15 cellular contexts compared by ENCODE assay signal in the genomic region with DNA sequence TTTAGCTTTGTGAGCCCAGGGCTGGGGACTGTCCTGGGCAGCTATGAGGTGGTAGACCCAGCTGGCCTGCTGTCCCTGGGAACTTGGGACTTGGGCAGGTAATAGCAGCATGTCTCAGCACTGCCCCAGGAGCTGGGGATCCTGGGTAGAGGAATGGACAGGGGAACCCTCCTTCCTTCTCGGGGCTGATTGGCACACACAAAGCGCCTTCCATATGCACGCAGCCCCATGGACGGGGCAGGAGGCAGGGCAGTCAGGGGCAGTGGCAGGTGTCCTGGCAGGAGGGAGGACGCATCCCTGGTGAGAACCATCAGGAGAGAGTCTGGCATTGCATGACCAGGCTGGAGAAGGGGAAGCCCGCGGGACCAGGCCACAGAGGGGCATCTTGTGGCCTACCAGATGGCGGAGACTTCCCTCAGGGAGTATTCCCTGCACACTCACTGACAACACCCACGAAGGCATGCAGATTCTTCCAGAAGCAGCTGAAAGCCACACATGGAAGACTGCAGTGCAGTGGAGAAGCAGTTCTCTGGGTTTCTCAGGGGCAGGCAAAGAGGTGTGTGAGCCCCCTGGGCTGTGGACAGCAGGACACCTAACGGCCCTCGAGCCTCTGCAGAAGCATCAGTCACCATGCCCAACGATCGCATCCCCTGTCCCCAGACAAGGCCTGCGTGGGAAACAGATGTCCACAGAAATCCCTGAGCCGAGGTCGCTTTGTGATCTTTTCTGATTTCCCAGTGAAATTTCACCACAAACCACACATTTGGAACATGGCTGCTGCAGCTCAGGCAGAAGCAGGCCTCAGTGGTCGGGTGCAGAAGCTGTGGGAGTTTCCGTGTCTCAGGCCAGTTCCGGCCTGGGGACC. TPM values are rescaled to one million over a fixed set of nuclear protein-coding genes. Genes with fewer than 3 reads are reported as not detected.
DNase-seq lines count a peak whose midpoint lies in the region; TF ChIP-seq lines count a peak whose summit lies in the region.
"Had no signal": no experiment of that assay in that cellular context is flagged by ENCODE, and none has a peak within 500 bp of the region (broad histone marks: within the 10 kb centered on the region; RNA-seq: fewer than 3 reads in every experiment).

No MANE protein-coding gene starts in this region.

- intact Hi-C loops in colonic mucosa (cut with DNase I): no loop called here

- DNase-seq in GM12865 (ENCODE audit: low read depth) (peak; percentile 36), colonic mucosa (peak; percentile 16), osteocyte (ENCODE audit: extremely low spot score, unreplicated experiment) (peak; percentile 78), NCI-H2196 (lab: John Stamatoyannopoulos, UW; ENCODE audit: unreplicated experiment) (no peak), G401 (ENCODE audit: low spot score) (no peak), medulla oblongata (ENCODE audit: extremely low spot score) (no peak)
- DNase-seq: CD4-positive, CD25-positive, alpha-beta regulatory T cell; foreskin melanocyte; immature natural killer cell; retina; stimulated activated CD4-positive, alpha-beta T cell treated with anti-CD3 and anti-CD28 coated beads, Interleukin-4, amount 100 ng/mL, for 1 hour had no signal

- H3K4me3 Mint-ChIP-seq in osteocyte (ENCODE audit: unreplicated experiment): no peak overlapping the region
- H3K4me3 Mint-ChIP-seq: activated T-helper 17 cell treated with anti-CD3 and anti-CD28 coated beads, Interleukin-2, amount 50 U/mL, for 72 hours; immature natural killer cell had no signal

- peak overlapping the region; percentile 32 to 100 (median 82) for H3K4me2 ChIP-seq in BLaER1 treated with 17β-estradiol and CSF1 and Interleukin-3, amounts not matched to agents 10 nM and 100 nM

- no peaks in the 10 kb centered on the region for H3K9me3 ChIP-seq in BLaER1 treated with 17β-estradiol and CSF1 and Interleukin-3, amounts not matched to agents 10 nM and 100 nM (replicated peaks in 1 of 11)
- H3K9me3 ChIP-seq in colonic mucosa: no peaks in the 10 kb centered on the region
- H3K9me3 ChIP-seq: vagina had no signal

- no peaks in the 10 kb centered on the region for H3K9me3 Mint-ChIP-seq in osteocyte (ENCODE audit: unreplicated experiment)
- H3K9me3 Mint-ChIP-seq: activated T-helper 17 cell treated with anti-CD3 and anti-CD28 coated beads, Interleukin-2, amount 50 U/mL, for 72 hours; CD4-positive, CD25-positive, alpha-beta regulatory T cell; immature natural killer cell had no signal

- peaks cover 6% of the 10 kb centered on the region for H3K4me1 Mint-ChIP-seq in osteocyte (ENCODE audit: unreplicated experiment)

- H3K4me3 ChIP-seq in BLaER1 treated with 17β-estradiol and CSF1 and Interleukin-3, amounts not matched to agents 10 nM and 100 nM: no peak overlapping the region
- H3K4me3 ChIP-seq in GM12865 (ENCODE audit: low read depth, low read length) (no peak overlapping the region), colonic mucosa (no peak overlapping the region)
- H3K4me3 ChIP-seq: vagina had no signal

- peaks cover 49% of the 10 kb centered on the region for H3K27me3 Mint-ChIP-seq in osteocyte (ENCODE audit: unreplicated experiment)
- H3K27me3 Mint-ChIP-seq: activated T-helper 17 cell treated with anti-CD3 and anti-CD28 coated beads, Interleukin-2, amount 50 U/mL, for 72 hours had no signal

- in situ Hi-C loops in G401 (cut with HindIII; ENCODE audit: low sequenced_read_pairs): no loop called here

- peaks cover 0 to 33% (median 0%) of the 10 kb centered on the region in 11 experiments; a peak in 7 of 22 replicates for H4K20me1 ChIP-seq in BLaER1 treated with 17β-estradiol and CSF1 and Interleukin-3, amounts not matched to agents 10 nM and 100 nM

- no peaks in the 10 kb centered on the region for H3K36me3 ChIP-seq in BLaER1 treated with 17β-estradiol and CSF1 and Interleukin-3, amounts not matched to agents 10 nM and 100 nM
- no peaks in the 10 kb centered on the region for H3K36me3 ChIP-seq in colonic mucosa
- H3K36me3 ChIP-seq: vagina had no signal

- no peaks in the 10 kb centered on the region for H3K36me3 Mint-ChIP-seq in osteocyte (ENCODE audit: unreplicated experiment)
- H3K36me3 Mint-ChIP-seq: brain; CD4-positive, CD25-positive, alpha-beta regulatory T cell; immature natural killer cell had no signal

- H3K27me3 ChIP-seq in BLaER1 treated with 17β-estradiol and CSF1 and Interleukin-3, amounts not matched to agents 10 nM and 100 nM: peaks cover 32 to 50% (median 35%) of the 10 kb centered on the region in 11 experiments
- H3K27me3 ChIP-seq in colonic mucosa: peaks cover 20% of the 10 kb centered on the region
- H3K27me3 ChIP-seq: vagina had no signal

- 0 out of 22 replicates have a peak overlapping the region, but pooled peaks of 1 of the 11 experiments have one; percentile 10 for H3K9ac ChIP-seq in BLaER1 treated with 17β-estradiol and CSF1 and Interleukin-3, amounts not matched to agents 10 nM and 100 nM
- no peak overlapping the region for H3K9ac ChIP-seq in colonic mucosa (ENCODE audit: low read depth in 2 of 2, low read length in 2 of 2)

- no peak overlapping the region for H3K27ac Mint-ChIP-seq in osteocyte (ENCODE audit: unreplicated experiment)
- H3K27ac Mint-ChIP-seq: activated T-helper 17 cell treated with anti-CD3 and anti-CD28 coated beads, Interleukin-2, amount 50 U/mL, for 72 hours; CD4-positive, CD25-positive, alpha-beta regulatory T cell; immature natural killer cell had no signal

- peaks cover 38 to 88% (median 73%) of the 10 kb centered on the region in 10 experiments for H3K4me1 ChIP-seq in BLaER1 treated with 17β-estradiol and CSF1 and Interleukin-3, amounts not matched to agents 10 nM and 100 nM
- H3K4me1 ChIP-seq in colonic mucosa: peaks cover 8% of the 10 kb centered on the region

- no peak overlapping the region for H3K27ac ChIP-seq in BLaER1 treated with 17β-estradiol and CSF1 and Interleukin-3, amounts not matched to agents 10 nM and 100 nM
- H3K27ac ChIP-seq in colonic mucosa: no peak overlapping the region
- H3K27ac ChIP-seq: vagina had no signal

- TF ChIP-seq CTCF in GM12865 (IDR thresholded peaks at IDR 0.05; ENCODE audit: insufficient read depth, low read depth, low read length, missing control alignments) (no peak), colonic mucosa (IDR thresholded peaks at IDR 0.05) (no peak), osteocyte (IDR thresholded peaks at IDR 0.05) (no peak)

RNA-seq across cellular contexts. Expression of a gene that starts 7.0 kb away (rescaled TPM):
- 1 to 10 TPM in 1 of 2 donors, under 1 TPM in 1; 0.94 to 1.9 TPM for total RNA-seq in colonic mucosa
- total RNA-seq in osteocyte: not detected in 2 replicates
- total RNA-seq in G401 (2014; rRNA removed; shearing (Covaris generic)): 2.1 and 6.0 TPM in 2 replicates
- total RNA-seq: CD4-positive, CD25-positive, alpha-beta regulatory T cell had no signal

Comparison
In these comparisons a context has a peak if more than half of its experiments do, and no peak if none do; other contexts are left out.
1. DNase-seq: peak in GM12865 (single experiment), colonic mucosa (single experiment) and osteocyte (single experiment); none in NCI-H2196 (single experiment), G401 (single experiment) and medulla oblongata (single experiment).